In the genomic region with DNA sequence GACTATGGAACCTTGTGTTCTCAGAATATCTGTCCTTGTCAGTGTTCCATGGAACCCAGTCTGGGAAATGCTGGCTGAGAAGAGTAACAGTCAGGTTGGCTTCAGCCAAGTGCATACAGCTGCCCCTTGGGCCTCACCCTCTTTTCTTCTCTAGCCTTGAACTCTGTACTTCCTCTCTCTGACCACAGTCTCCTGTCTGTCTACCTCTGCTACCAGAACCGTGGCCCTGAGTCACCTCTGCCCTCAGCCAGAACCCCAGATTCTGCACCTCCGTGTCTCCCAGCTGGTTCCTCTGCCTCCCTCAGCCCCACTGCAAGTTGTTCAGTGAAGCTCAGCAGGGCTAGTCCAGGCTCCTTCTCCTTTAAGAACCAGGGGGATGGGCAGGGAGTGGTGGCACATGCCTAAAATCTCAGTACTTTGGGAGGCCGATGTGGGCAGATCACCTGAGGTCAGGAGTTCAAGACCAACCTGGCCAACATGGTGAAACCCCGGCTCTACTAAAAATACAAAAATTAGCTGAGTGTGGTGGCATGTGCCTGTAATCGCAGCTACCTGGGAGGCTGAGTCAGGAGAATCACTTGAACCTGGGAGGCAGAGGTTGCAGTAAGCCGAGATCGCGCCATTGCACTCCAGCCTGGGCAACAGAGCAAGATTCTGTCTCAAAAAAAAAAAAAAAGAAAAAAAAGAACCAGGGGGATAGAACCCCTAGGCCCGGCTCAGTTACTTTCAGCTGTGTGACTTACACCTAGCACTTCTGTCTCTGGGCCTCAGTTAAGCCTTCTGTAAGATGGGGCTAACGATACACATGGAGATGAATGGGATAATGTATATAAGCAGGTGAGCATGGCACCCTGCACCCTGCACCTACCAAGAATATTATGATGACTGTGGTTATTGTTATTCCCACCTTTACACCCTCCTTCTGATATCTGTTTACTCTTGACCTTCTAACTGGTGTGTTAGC, we compare ENCODE assay signal across 8 cellular contexts. TPM values are rescaled to one million over a fixed set of nuclear protein-coding genes. Genes with fewer than 3 reads are reported as not detected.
DNase-seq lines count a peak whose midpoint lies in the region; ATAC-seq lines count a peak whose summit lies in the region.

No MANE protein-coding gene starts in this region.

- peaks cover 63% of the 10 kb centered on the region for H3K4me1 Mint-ChIP-seq in activated CD4-positive, alpha-beta T cell treated with anti-CD3 and anti-CD28 coated beads for 36 hours
- H3K4me1 Mint-ChIP-seq in T-helper 1 cell treated with Interleukin-12 subunit alpha and Interleukin-12 subunit beta and Interleukin-4 antibody, amounts not matched to agents 30 μg/mL and 1 μg/mL, for 36 hours (ENCODE audit: low read depth): peaks cover 58% of the 10 kb centered on the region

- ATAC-seq in activated CD4-positive, alpha-beta T cell treated with anti-CD3 and anti-CD28 coated beads for 36 hours: peak; percentile 28
- ATAC-seq in HG03066 (IDR thresholded peaks at IDR 0.05; ENCODE audit: low read depth, unreplicated experiment): peak; percentile 62

- peak; percentile 65 for DNase-seq in activated CD4-positive, alpha-beta T cell treated with anti-CD3 and anti-CD28 coated beads for 36 hours
- DNase-seq in activated CD4-positive, alpha-beta T cell treated with anti-CD3 and anti-CD28 coated beads for 1 hour: no peak
- DNase-seq in iris pigment epithelial cell (ENCODE audit: low read depth) (peak; percentile 9), DMS 273 (lab: John Stamatoyannopoulos, UW; ENCODE audit: unreplicated experiment) (no peak), DMS114 treated with DMSO at 0.1 percent for 48 hours (lab: John Stamatoyannopoulos, UW; ENCODE audit: unreplicated experiment) (no peak), C1 segment of cervical spinal cord (lab: John Stamatoyannopoulos, UW) (no peak)

- intact Hi-C loops in activated CD4-positive, alpha-beta T cell treated with anti-CD3 and anti-CD28 coated beads for 36 hours (cut with DNase I, micrococcal nuclease): loop anchor here in 1 of 2 experiments (2.0 to 10.0 kb wide), 4 partner anchors 29 to 239 kb away; a partner anchor contains a TSS

- POLR2A ChIA-PET in activated CD4-positive, alpha-beta T cell treated with anti-CD3 and anti-CD28 coated beads for 36 hours (lab: Charles Lee): interaction anchor here (0.9 kb wide), 1 partner anchor 31 kb away, joined by 3 read pairs; no protein-coding TSS in a partner anchor

- no peaks in the 10 kb centered on the region for H3K27me3 Mint-ChIP-seq in activated CD4-positive, alpha-beta T cell treated with anti-CD3 and anti-CD28 coated beads for 36 hours
- H3K27me3 Mint-ChIP-seq in T-helper 1 cell treated with Interleukin-12 subunit alpha and Interleukin-12 subunit beta and Interleukin-4 antibody, amounts not matched to agents 30 μg/mL and 1 μg/mL, for 36 hours (ENCODE audit: low read depth): no peaks in the 10 kb centered on the region

- peaks cover 14% of the 10 kb centered on the region for H3K36me3 Mint-ChIP-seq in activated CD4-positive, alpha-beta T cell treated with anti-CD3 and anti-CD28 coated beads for 36 hours (ENCODE audit: low read depth)
- H3K36me3 Mint-ChIP-seq in T-helper 1 cell treated with Interleukin-12 subunit alpha and Interleukin-12 subunit beta and Interleukin-4 antibody, amounts not matched to agents 30 μg/mL and 1 μg/mL, for 36 hours (ENCODE audit: low read depth): peaks cover 56% of the 10 kb centered on the region

- H3K9me3 Mint-ChIP-seq in activated CD4-positive, alpha-beta T cell treated with anti-CD3 and anti-CD28 coated beads for 36 hours (ENCODE audit: low read depth): no peaks in the 10 kb centered on the region
- no peaks in the 10 kb centered on the region for H3K9me3 Mint-ChIP-seq in T-helper 1 cell treated with Interleukin-12 subunit alpha and Interleukin-12 subunit beta and Interleukin-4 antibody, amounts not matched to agents 30 μg/mL and 1 μg/mL, for 36 hours

- CTCF ChIA-PET in activated CD4-positive, alpha-beta T cell treated with anti-CD3 and anti-CD28 coated beads for 36 hours (lab: Charles Lee): interaction anchor here (0.7 to 2.6 kb wide), 10 partner anchors 10 to 60 kb away, joined by 3 to 18 read pairs (median 4); a partner anchor contains a TSS

- H3K27ac Mint-ChIP-seq in activated CD4-positive, alpha-beta T cell treated with anti-CD3 and anti-CD28 coated beads for 36 hours: peak overlapping the region; percentile 40
- peak overlapping the region; percentile 94 for H3K27ac Mint-ChIP-seq in T-helper 1 cell treated with Interleukin-12 subunit alpha and Interleukin-12 subunit beta and Interleukin-4 antibody, amounts not matched to agents 30 μg/mL and 1 μg/mL, for 36 hours

- H3K4me3 Mint-ChIP-seq in activated CD4-positive, alpha-beta T cell treated with anti-CD3 and anti-CD28 coated beads for 36 hours: no peak overlapping the region
- H3K4me3 Mint-ChIP-seq in T-helper 1 cell treated with Interleukin-12 subunit alpha and Interleukin-12 subunit beta and Interleukin-4 antibody, amounts not matched to agents 30 μg/mL and 1 μg/mL, for 36 hours: peak overlapping the region; percentile 54

RNA-seq across cellular contexts. Expression of a gene that starts 24.3 kb away (rescaled TPM):
- 10 to 100 TPM; 40.0 to 40.2 TPM for total RNA-seq in activated CD4-positive, alpha-beta T cell treated with anti-CD3 and anti-CD28 coated beads for 36 hours

RNA-seq across cellular contexts. Expression of a gene that starts 59.2 kb away (rescaled TPM):
- 1 to 10 TPM; 3.9 to 4.0 TPM for total RNA-seq in activated CD4-positive, alpha-beta T cell treated with anti-CD3 and anti-CD28 coated beads for 36 hours

Comparison
In these comparisons a context has a peak if more than half of its experiments do, and no peak if none do; other contexts are left out.
1. DNase-seq: peak in activated CD4-positive, alpha-beta T cell treated with anti-CD3 and anti-CD28 coated beads for 36 hours (single experiment) and iris pigment epithelial cell (single experiment); none in activated CD4-positive, alpha-beta T cell treated with anti-CD3 and anti-CD28 coated beads for 1 hour (single experiment), DMS 273 (single experiment), DMS114 treated with DMSO at 0.1 percent for 48 hours (single experiment) and C1 segment of cervical spinal cord (0 of 14).